In genomic region chr17:66885417-66885816, GRCh38 we compare ENCODE assay signal across 15 cellular contexts. TPM values are rescaled to one million over a fixed set of nuclear protein-coding genes. Genes with fewer than 3 reads are reported as not detected.
"Had no signal": no experiment of that assay in that cellular context is flagged by ENCODE, and none has a peak within 500 bp of the region (broad histone marks: within the 10 kb centered on the region; RNA-seq: fewer than 3 reads in every experiment).

No MANE protein-coding gene starts in this region.

- H3K4me1 ChIP-seq: esophagus muscularis mucosa, right atrium auricular region, uterus had no signal

- H3K9me3 ChIP-seq: esophagus muscularis mucosa, right atrium auricular region, uterus had no signal

- H3K4me3 ChIP-seq: esophagus muscularis mucosa, lung, right atrium auricular region, uterus had no signal

- FAIRE-seq: small intestine had no signal

- H3K27me3 ChIP-seq: esophagus muscularis mucosa, right atrium auricular region, uterus had no signal

- DNase-seq: activated CD4-positive, alpha-beta T cell treated with anti-CD3 and anti-CD28 coated beads for 1 hour; activated CD4-positive, alpha-beta T cell treated with anti-CD3 and anti-CD28 coated beads, Interleukin-2, amount 50 U/mL, for 48 hours; activated CD8-positive, alpha-beta memory T cell treated with anti-CD3 and anti-CD28 coated beads, Interleukin-2, amount 10 ng/mL, durations not matched to agents 7 days and 5 days; activated gamma-delta T cell treated with Interleukin-2 at 50 U/mL for 16 hours; activated naive CD8-positive, alpha-beta T cell treated with anti-CD3 and anti-CD28 coated beads, Interleukin-2, amount 10 ng/mL, durations not matched to agents 7 days and 5 days; activated T-cell treated with anti-CD3 and anti-CD28 coated beads, Interleukin-2, amount 50 U/mL, for 4 hours; aorta; left cardiac atrium; naive thymus-derived CD8-positive, alpha-beta T cell; small intestine; uterus had no signal

- ATAC-seq: activated CD8-positive, alpha-beta memory T cell treated with anti-CD3 and anti-CD28 coated beads, Interleukin-2, amount 10 ng/mL, durations not matched to agents 7 days and 5 days; activated T-cell treated with anti-CD3 and anti-CD28 coated beads, Interleukin-2, amount 50 U/mL, for 4 hours; left cardiac atrium; naive thymus-derived CD8-positive, alpha-beta T cell had no signal

- H3K27ac ChIP-seq: esophagus muscularis mucosa, right atrium auricular region, uterus had no signal

- H3K36me3 ChIP-seq: esophagus muscularis mucosa, right atrium auricular region, uterus had no signal

RNA-seq across cellular contexts. Expression of gene CACNG5, which starts 50.5 kb away (rescaled TPM):
- total RNA-seq: activated CD8-positive, alpha-beta memory T cell treated with anti-CD3 and anti-CD28 coated beads, Interleukin-2, amount 10 ng/mL, durations not matched to agents 7 days and 5 days; activated naive CD8-positive, alpha-beta T cell treated with anti-CD3 and anti-CD28 coated beads, Interleukin-2, amount 10 ng/mL, durations not matched to agents 7 days and 5 days; activated T-cell treated with anti-CD3 and anti-CD28 coated beads, Interleukin-2, amount 50 U/mL, for 4 hours; aorta; esophagus muscularis mucosa; left cardiac atrium; lung; naive thymus-derived CD8-positive, alpha-beta T cell; posterior vena cava; right atrium auricular region had no signal
- polyA plus RNA-seq: aorta; lung; naive thymus-derived CD8-positive, alpha-beta T cell; small intestine had no signal
